In genomic region chr2:10233131-10234012, GRCh38 we compare ENCODE assay signal across 20 cellular contexts.
DNase-seq lines count a peak whose midpoint lies in the region; ATAC-seq and TF ChIP-seq lines count a peak whose summit lies in the region.
"Had no signal": no experiment of that assay in that cellular context is flagged by ENCODE, and none has a peak within 500 bp of the region (broad histone marks: within the 10 kb centered on the region; RNA-seq: fewer than 3 reads in every experiment).

No MANE protein-coding gene starts in this region.

- no peak overlapping the region for H3K27ac ChIP-seq in upper lobe of right lung
- H3K27ac ChIP-seq: breast epithelium, SK-N-MC, upper lobe of left lung, VCaP had no signal

- ATAC-seq in upper lobe of right lung (no peak), HG03469 (IDR thresholded peaks at IDR 0.05; ENCODE audit: unreplicated experiment) (no peak)
- ATAC-seq: T-helper 17 cell had no signal

- no peak overlapping the region for H3K4me3 Mint-ChIP-seq in activated naive CD4-positive, alpha-beta T cell treated with anti-CD3 and anti-CD28 coated beads, Interleukin-2, amount 50 U/mL, for 24 hours
- H3K4me3 Mint-ChIP-seq in activated naive CD4-positive, alpha-beta T cell treated with anti-CD3 and anti-CD28 coated beads for 36 hours = no peak overlapping the region
- no peak overlapping the region for H3K4me3 Mint-ChIP-seq in T-helper 2 cell treated with Interferon-gamma antibody and Interleukin-4, amounts not matched to agents 5 μg/mL and 100 μg/mL, for 36 hours
- H3K4me3 Mint-ChIP-seq: T-helper 17 cell had no signal

- CTCF ChIA-PET in activated naive CD4-positive, alpha-beta T cell treated with anti-CD3 and anti-CD28 coated beads for 36 hours (lab: Charles Lee) = interaction anchor here (1.2 to 3.3 kb wide), 2 partner anchors 176 kb away, joined by 3 to 15 read pairs; no protein-coding TSS in a partner anchor

- H3K36me3 ChIP-seq in upper lobe of right lung = no peaks in the 10 kb centered on the region
- H3K36me3 ChIP-seq: breast epithelium, upper lobe of left lung had no signal

- no peaks in the 10 kb centered on the region for H3K9me3 ChIP-seq in upper lobe of right lung
- H3K9me3 ChIP-seq: breast epithelium, upper lobe of left lung had no signal

- H3K4me1 Mint-ChIP-seq in activated naive CD4-positive, alpha-beta T cell treated with anti-CD3 and anti-CD28 coated beads, Interleukin-2, amount 50 U/mL, for 24 hours = peaks cover 12% of the 10 kb centered on the region
- H3K4me1 Mint-ChIP-seq in activated naive CD4-positive, alpha-beta T cell treated with anti-CD3 and anti-CD28 coated beads for 36 hours (ENCODE audit: low read depth) = peaks cover 4% of the 10 kb centered on the region
- H3K4me1 Mint-ChIP-seq in T-helper 2 cell treated with Interferon-gamma antibody and Interleukin-4, amounts not matched to agents 5 μg/mL and 100 μg/mL, for 36 hours (ENCODE audit: low read depth) = peaks cover 5% of the 10 kb centered on the region
- H3K4me1 Mint-ChIP-seq: T-helper 17 cell had no signal

- H3K27me3 ChIP-seq in upper lobe of right lung = no peaks in the 10 kb centered on the region
- H3K27me3 ChIP-seq: breast epithelium, upper lobe of left lung had no signal

- no peaks in the 10 kb centered on the region for H3K4me1 ChIP-seq in upper lobe of right lung
- H3K4me1 ChIP-seq: breast epithelium, upper lobe of left lung had no signal

- H3K36me3 Mint-ChIP-seq in activated naive CD4-positive, alpha-beta T cell treated with anti-CD3 and anti-CD28 coated beads, Interleukin-2, amount 50 U/mL, for 24 hours = no peaks in the 10 kb centered on the region
- H3K36me3 Mint-ChIP-seq in activated naive CD4-positive, alpha-beta T cell treated with anti-CD3 and anti-CD28 coated beads for 36 hours (ENCODE audit: low read depth) = no peaks in the 10 kb centered on the region
- no peaks in the 10 kb centered on the region for H3K36me3 Mint-ChIP-seq in T-helper 2 cell treated with Interferon-gamma antibody and Interleukin-4, amounts not matched to agents 5 μg/mL and 100 μg/mL, for 36 hours (ENCODE audit: low read depth)

- H3K27me3 Mint-ChIP-seq in activated naive CD4-positive, alpha-beta T cell treated with anti-CD3 and anti-CD28 coated beads, Interleukin-2, amount 50 U/mL, for 24 hours = no peaks in the 10 kb centered on the region
- no peaks in the 10 kb centered on the region for H3K27me3 Mint-ChIP-seq in activated naive CD4-positive, alpha-beta T cell treated with anti-CD3 and anti-CD28 coated beads for 36 hours (ENCODE audit: low read depth)
- H3K27me3 Mint-ChIP-seq in T-helper 2 cell treated with Interferon-gamma antibody and Interleukin-4, amounts not matched to agents 5 μg/mL and 100 μg/mL, for 36 hours (ENCODE audit: low read depth) = peaks cover 2% of the 10 kb centered on the region

- H3K4me3 ChIP-seq in upper lobe of right lung = no peak overlapping the region
- H3K4me3 ChIP-seq: breast epithelium, SK-N-MC, upper lobe of left lung had no signal

- intact Hi-C loops in activated naive CD4-positive, alpha-beta T cell treated with anti-CD3 and anti-CD28 coated beads for 36 hours (cut with micrococcal nuclease) = no loop called here
- intact Hi-C loops in upper lobe of right lung (cut with DNase I) = no loop called here

- no peak for TF ChIP-seq CTCF in upper lobe of right lung (IDR thresholded peaks at IDR 0.05)

- DNase-seq in activated naive CD4-positive, alpha-beta T cell treated with anti-CD3 and anti-CD28 coated beads for 36 hours = no peak
- no peak for DNase-seq in T-helper 2 cell treated with Interferon-gamma antibody and Interleukin-4, amounts not matched to agents 5 μg/mL and 100 μg/mL, for 36 hours (ENCODE audit: low spot score)
- peak; percentile 3 for DNase-seq in islet precursor cell
- peak; percentile 19 for DNase-seq in upper lobe of right lung
- DNase-seq in NOMO-1 (lab: John Stamatoyannopoulos, UW; ENCODE audit: unreplicated experiment in 2 of 2) = no peak
- DNase-seq: activated CD4-positive, alpha-beta T cell treated with anti-CD3 and anti-CD28 coated beads, Interleukin-2, amount 50 U/mL, for 4 hours; C1 segment of cervical spinal cord; cortex of kidney; DMS153; NCI-H1694; NCI-H2171 treated with DMSO at 0.1 percent for 48 hours; NCI-H526; retina; T-helper 17 cell had no signal

- peak overlapping the region; percentile 11 for H3K27ac Mint-ChIP-seq in activated naive CD4-positive, alpha-beta T cell treated with anti-CD3 and anti-CD28 coated beads, Interleukin-2, amount 50 U/mL, for 24 hours
- H3K27ac Mint-ChIP-seq in activated naive CD4-positive, alpha-beta T cell treated with anti-CD3 and anti-CD28 coated beads for 36 hours = no peak overlapping the region
- H3K27ac Mint-ChIP-seq in T-helper 2 cell treated with Interferon-gamma antibody and Interleukin-4, amounts not matched to agents 5 μg/mL and 100 μg/mL, for 36 hours = peak overlapping the region; percentile 3
- H3K27ac Mint-ChIP-seq: T-helper 17 cell had no signal

- peaks cover 4% of the 10 kb centered on the region for H3K9me3 Mint-ChIP-seq in activated naive CD4-positive, alpha-beta T cell treated with anti-CD3 and anti-CD28 coated beads, Interleukin-2, amount 50 U/mL, for 24 hours
- H3K9me3 Mint-ChIP-seq in activated naive CD4-positive, alpha-beta T cell treated with anti-CD3 and anti-CD28 coated beads for 36 hours = no peaks in the 10 kb centered on the region
- peaks cover 4% of the 10 kb centered on the region for H3K9me3 Mint-ChIP-seq in T-helper 2 cell treated with Interferon-gamma antibody and Interleukin-4, amounts not matched to agents 5 μg/mL and 100 μg/mL, for 36 hours

Comparison
In these comparisons a context has a peak if more than half of its experiments do, and no peak if none do; other contexts are left out.
1. DNase-seq: peak in islet precursor cell (single experiment) and upper lobe of right lung (single experiment); none in activated naive CD4-positive, alpha-beta T cell treated with anti-CD3 and anti-CD28 coated beads for 36 hours (single experiment), T-helper 2 cell treated with Interferon-gamma antibody and Interleukin-4, amounts not matched to agents 5 μg/mL and 100 μg/mL, for 36 hours (single experiment) and NOMO-1 (0 of 2).